Comparison of ENCODE assay signal across 1 cellular context in genomic region chr15:101252836-101253235, GRCh38.
TF ChIP-seq lines count a peak whose summit lies in the region.

No MANE protein-coding gene starts in this region.

TF ChIP-seq in GM23338, 12 proteins besides CTCF, POLR2A, EP300 and RAD21 (continued from another document):
- no peak for TF ChIP-seq REST (IDR thresholded peaks at IDR 0.05; ENCODE audit: unreplicated experiment)
- no peak for TF ChIP-seq NANOG (IDR thresholded peaks at IDR 0.05; ENCODE audit: borderline replicate concordance)
- no peak for TF ChIP-seq ETS1 (IDR thresholded peaks at IDR 0.05)
